8 cellular contexts compared by ENCODE assay signal in the genomic region with DNA sequence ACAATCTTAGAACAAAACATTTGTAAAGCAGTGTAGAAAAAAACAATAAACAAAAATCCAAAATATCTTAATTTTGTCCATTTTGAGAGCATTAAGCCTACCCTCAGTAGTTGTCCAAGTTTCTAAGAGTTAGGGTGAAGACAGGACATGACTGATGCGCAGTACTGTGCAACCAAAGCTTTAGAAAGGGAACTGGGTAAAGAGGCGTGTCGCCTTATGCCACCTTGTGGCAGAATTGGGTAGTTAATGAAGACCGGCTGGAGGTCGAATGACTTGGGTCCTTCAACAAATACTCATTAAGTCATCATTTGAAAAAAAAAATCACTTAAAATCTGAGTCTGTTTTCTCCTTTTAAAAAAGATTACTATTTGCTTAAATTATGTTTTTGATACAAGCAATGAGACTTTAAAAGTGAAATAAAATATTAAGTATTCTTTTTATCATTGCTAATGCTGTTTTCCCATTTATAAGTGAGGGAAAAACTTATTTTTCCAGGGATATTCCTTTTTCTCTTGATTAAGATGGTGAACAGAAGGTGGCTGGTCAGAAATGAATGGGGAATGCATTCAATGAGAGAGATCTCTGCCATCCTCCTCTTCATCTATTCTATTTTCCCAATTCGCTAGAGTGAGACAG. TPM values are rescaled to one million over a fixed set of nuclear protein-coding genes. Genes with fewer than 3 reads are reported as not detected.
DNase-seq lines count a peak whose midpoint lies in the region; ATAC-seq, FAIRE-seq and TF ChIP-seq lines count a peak whose summit lies in the region.

No MANE protein-coding gene starts in this region.

- in situ Hi-C loops in G401 (cut with HindIII; ENCODE audit: low sequenced_read_pairs): no loop called here

- H4K20me1 ChIP-seq in GM23338 (replicated peaks; ENCODE audit: insufficient read depth): no peaks in the 10 kb centered on the region

- TF ChIP-seq CTCF in GM23338 (conservative IDR thresholded peaks at IDR 0.05; ENCODE audit: low read depth in 2 of 2) (peak; percentile 94), LNCaP clone FGC (IDR thresholded peaks at IDR 0.05; ENCODE audit: control insufficient read depth, extremely low read depth, insufficient read depth) (peak; percentile 85), RWPE1 (conservative IDR thresholded peaks at IDR 0.05; ENCODE audit: low read depth) (peak; percentile 98), foreskin fibroblast (IDR thresholded peaks at IDR 0.05; ENCODE audit: low read depth, low read length) (peak; percentile 82), pancreas (IDR thresholded peaks at IDR 0.05) (peak; percentile 38 to 79 (median 75)), upper lobe of left lung (IDR thresholded peaks at IDR 0.05) (peak; percentile 55 to 85 (median 70))

- no peak for TF ChIP-seq EP300 in upper lobe of left lung (IDR thresholded peaks at IDR 0.05)

- no peaks in the 10 kb centered on the region; the same call in 2 of the 3 replicates for H3K36me3 Mint-ChIP-seq in GM23338 (ENCODE audit: low read depth)

- H3K4me3 ChIP-seq in GM23338 (no peak overlapping the region), LNCaP clone FGC (ENCODE audit: low read depth, low read length) (no peak overlapping the region), foreskin fibroblast (ENCODE audit: low read depth in 1 of 2, low read length in 2 of 2) (no peak overlapping the region), pancreas (no peak overlapping the region), upper lobe of left lung (no peak overlapping the region)

- peaks cover 14% of the 10 kb centered on the region for H3K79me2 ChIP-seq in GM23338 (replicated peaks; ENCODE audit: insufficient read depth)

- no peaks in the 10 kb centered on the region for H3K27me3 ChIP-seq in GM23338 (ENCODE audit: insufficient read depth)
- no peaks in the 10 kb centered on the region for H3K27me3 ChIP-seq in pancreas
- no peaks in the 10 kb centered on the region for H3K27me3 ChIP-seq in upper lobe of left lung

- H3F3A ChIP-seq in GM23338 (replicated peaks; ENCODE audit: low read depth): no peaks in the 10 kb centered on the region

- no peak overlapping the region for H3K4me3 Mint-ChIP-seq in GM23338

- H3K36me3 ChIP-seq in GM23338 (ENCODE audit: insufficient read depth): no peaks in the 10 kb centered on the region
- H3K36me3 ChIP-seq in pancreas: no peaks in the 10 kb centered on the region
- no peaks in the 10 kb centered on the region for H3K36me3 ChIP-seq in upper lobe of left lung

- H3K27ac ChIP-seq in GM23338 (ENCODE audit: low read depth): no peak overlapping the region
- no peak overlapping the region for H3K27ac ChIP-seq in RWPE1
- H3K27ac ChIP-seq in pancreas: no peak overlapping the region
- H3K27ac ChIP-seq in upper lobe of left lung: no peak overlapping the region

- CTCF ChIA-PET in RWPE1 (lab: Yijun Ruan, JAX): interaction anchor here (0.5 to 6.0 kb wide), 21 partner anchors 9 to 1823 kb away, joined by 3 to 99 read pairs (median 5); a partner anchor contains a TSS

- peaks cover 9% of the 10 kb centered on the region for H3K4me1 Mint-ChIP-seq in GM23338

- 16 to 17% methylated on average over 6 of the region's 6 CpGs for WGBS in pancreas, 2 donors
- WGBS in upper lobe of left lung, 2 donors: 16 to 17% methylated on average over 6 of the region's 6 CpGs

- no peak overlapping the region for H2AFZ ChIP-seq in GM23338

- intact Hi-C loops in pancreas (cut with DNase I): no loop called here

- H3K27me3 Mint-ChIP-seq in GM23338 (ENCODE audit: insufficient read depth, low read depth, poor library complexity): peaks cover 7% of the 10 kb centered on the region

- H3K27ac Mint-ChIP-seq in GM23338: no peak overlapping the region

- no peak overlapping the region for H3K4me2 ChIP-seq in GM23338

- H3K4me1 ChIP-seq in GM23338 (ENCODE audit: insufficient read depth) (peaks cover 9% of the 10 kb centered on the region), pancreas (peaks cover 0 to 11% (median 10%) of the 10 kb centered on the region in 3 donors), upper lobe of left lung (peaks cover 7 to 14% (median 11%) of the 10 kb centered on the region in 4 donors)

- H3K9me3 Mint-ChIP-seq in GM23338: no peaks in the 10 kb centered on the region

- no peaks in the 10 kb centered on the region for H3K9me3 ChIP-seq in pancreas
- H3K9me3 ChIP-seq in upper lobe of left lung: no peaks in the 10 kb centered on the region

- POLR2A ChIA-PET in RWPE1 (lab: Yijun Ruan, JAX; ENCODE audit: low non-redundant PET): no interaction called here

- no peaks in the 10 kb centered on the region for H3K9me2 ChIP-seq in GM23338 (ENCODE audit: insufficient read depth)

- FAIRE-seq in pancreas (lab: Jason Lieb, UNC): peak; percentile 83

- no peak for TF ChIP-seq POLR2A in upper lobe of left lung (IDR thresholded peaks at IDR 0.05)

- DNase-seq in G401 (ENCODE audit: low spot score): peak; percentile 87
- peak; percentile 89 for DNase-seq in GM23338 (ENCODE audit: low spot score)
- DNase-seq in LNCaP clone FGC (ENCODE audit: low read depth): no peak
- peak; percentile 81 for DNase-seq in RWPE1 (ENCODE audit: low spot score)
- peak; percentile 21 to 54 for DNase-seq in activated T-helper 1 cell treated with anti-CD3 and anti-CD28 coated beads, Interleukin-2, amount 50 U/mL, for 16 hours (ENCODE audit: low read depth in 1 of 2, low spot score in 1 of 2)
- DNase-seq in foreskin fibroblast: peak; percentile 72 to 91
- peak in 4 of 6 donors; percentile 39 to 75 (median 42) for DNase-seq in pancreas
- DNase-seq in upper lobe of left lung: peak in 1 of 2 donors; percentile 63

- ATAC-seq in GM23338: peak; percentile 42
- ATAC-seq in pancreas: peak in 3 of 4 donors; percentile 54 to 59 (median 56)
- peak; percentile 63 to 70 for ATAC-seq in upper lobe of left lung (ENCODE audit: low FRiP score in 2 of 2)

TF ChIP-seq in GM23338, 12 proteins besides CTCF, POLR2A, EP300 and RAD21 (continues in another document):
- no peak for TF ChIP-seq EZH2 (IDR thresholded peaks at IDR 0.05; ENCODE audit: low read depth, unreplicated experiment)
- no peak for TF ChIP-seq CREB1 (CRISPR knock-in tag; IDR thresholded peaks at IDR 0.05; ENCODE audit: low read depth)
- TF ChIP-seq POLR2AphosphoS5 (IDR thresholded peaks at IDR 0.05; ENCODE audit: low read depth): no peak
- TF ChIP-seq STAT1 (IDR thresholded peaks at IDR 0.05; ENCODE audit: unreplicated experiment): no peak

RNA-seq across cellular contexts. Expression of a gene that starts 3.5 kb away (rescaled TPM):
- 13.5 and 21.4 TPM in 2 replicates for total RNA-seq in G401 (2014; rRNA removed; shearing (Covaris generic))
- 31.0 and 36.2 TPM in 2 replicates for total RNA-seq in GM23338 (2014; rRNA removed; shearing (Covaris generic))
- 28.3 and 33.6 TPM in 2 replicates for polyA plus RNA-seq in GM23338 (2016; fragmentation: Nextera tagmentation; extraction: Ambion mirVana)
- total RNA-seq in pancreas: 10 to 100 TPM; 21.1 to 30.6 (median 27.1) TPM
- polyA plus RNA-seq in pancreas: 10 to 100 TPM in 1 of 2 donors, 1 to 10 TPM in 1; 6.2 to 10.9 TPM
- 10 to 100 TPM; 12.2 to 45.6 (median 29.6) TPM for total RNA-seq in upper lobe of left lung
